In genomic region chr17:4263282-4264215, GRCh38 we compare ENCODE assay signal across 1 cellular context.
A peak's percentile ranks its signal among the peaks of the same experiment; 100 is the strongest.
TF ChIP-seq lines count a peak whose summit lies in the region.

Gene ANKFY1 (minus strand): TSS chr17:4263979. CDS start chr17:4263941, 38 bp downstream.

TF ChIP-seq in SK-N-SH, 30 proteins besides CTCF, POLR2A, EP300 and RAD21 (continued from another document):
- TF ChIP-seq ZBTB33 (IDR thresholded peaks at IDR 0.05; ENCODE audit: borderline replicate concordance, low read depth), result peak; percentile 100
- TF ChIP-seq RXRA (IDR thresholded peaks at IDR 0.05; ENCODE audit: borderline replicate concordance, low read depth), result no peak
- no peak for TF ChIP-seq NFIC (IDR thresholded peaks at IDR 0.05; ENCODE audit: borderline replicate concordance)
- TF ChIP-seq CHD2 (IDR thresholded peaks at IDR 0.05; ENCODE audit: low read length, partially characterized antibody), result peak; percentile 100
- no peak for TF ChIP-seq RFX5 (IDR thresholded peaks at IDR 0.05; ENCODE audit: low read length)
